ENCODE assay signal across 12 cellular contexts in genomic region chr4:40195182-40196177, GRCh38. TPM values are rescaled to one million over a fixed set of nuclear protein-coding genes. Genes with fewer than 3 reads are reported as not detected.
DNase-seq lines count a peak whose midpoint lies in the region; ATAC-seq and TF ChIP-seq lines count a peak whose summit lies in the region.
"Had no signal": no experiment of that assay in that cellular context is flagged by ENCODE, and none has a peak within 500 bp of the region (broad histone marks: within the 10 kb centered on the region; RNA-seq: fewer than 3 reads in every experiment).

No MANE protein-coding gene starts in this region.

- H2AFZ ChIP-seq in smooth muscle cell (ENCODE audit: low read depth) = peak overlapping the region; percentile 56

- CTCF ChIA-PET in RWPE1 (lab: Yijun Ruan, JAX) = interaction anchor here (0.6 to 0.7 kb wide), 3 partner anchors 19 to 79 kb away, joined by 3 to 4 read pairs (median 3); no protein-coding TSS in a partner anchor

- H3K9ac ChIP-seq in smooth muscle cell (ENCODE audit: low read depth) = no peak overlapping the region

- H3K27ac ChIP-seq in KOPT-K1 (ENCODE audit: low read depth, low read length, poor library complexity, severe bottlenecking) (peak overlapping the region; percentile 96), smooth muscle cell (ENCODE audit: low read depth) (no peak overlapping the region), RWPE1 (no peak overlapping the region)

- WGBS in smooth muscle cell (ENCODE audit: low lambda C conversion rate) = 94% methylated on average over 10 of the region's 10 CpGs

- no peaks in the 10 kb centered on the region for H3K27me3 Mint-ChIP-seq in T-helper 2 cell treated with Interferon-gamma antibody and Interleukin-4, amounts not matched to agents 5 μg/mL and 100 μg/mL, for 36 hours (ENCODE audit: low read depth)

- peaks cover 36% of the 10 kb centered on the region for H3K4me1 ChIP-seq in smooth muscle cell (ENCODE audit: low read depth)

- peak overlapping the region; percentile 97 for H3K27ac Mint-ChIP-seq in T-helper 2 cell treated with Interferon-gamma antibody and Interleukin-4, amounts not matched to agents 5 μg/mL and 100 μg/mL, for 36 hours
- H3K27ac Mint-ChIP-seq in activated naive CD4-positive, alpha-beta T cell treated with anti-CD3 and anti-CD28 coated beads, Interleukin-2, amount 50 U/mL, for 72 hours = peak overlapping the region; percentile 98 to 100

- no peak for DNase-seq in T-helper 2 cell treated with Interferon-gamma antibody and Interleukin-4, amounts not matched to agents 5 μg/mL and 100 μg/mL, for 36 hours (ENCODE audit: low spot score)
- no peak for DNase-seq in T-helper 2 cell
- no peak for DNase-seq in activated naive CD4-positive, alpha-beta T cell treated with anti-CD3 and anti-CD28 coated beads, Interleukin-2, amount 50 U/mL, for 72 hours (ENCODE audit: low spot score in 2 of 2)
- no peak for DNase-seq in smooth muscle cell (lab: John Stamatoyannopoulos, UW; ENCODE audit: unreplicated experiment)
- no peak for DNase-seq in NCI-H1092 treated with DMSO at 0.1 percent for 48 hours (lab: John Stamatoyannopoulos, UW)
- DNase-seq in NCI-H146 (lab: John Stamatoyannopoulos, UW) = no peak
- no peak for DNase-seq in RWPE1 (ENCODE audit: low spot score)
- DNase-seq: NCI-H2107 had no signal

- H3K4me3 ChIP-seq in smooth muscle cell = no peak overlapping the region

- ATAC-seq in activated naive CD4-positive, alpha-beta T cell treated with anti-CD3 and anti-CD28 coated beads, Interleukin-2, amount 50 U/mL, for 72 hours = no peak

- H4K20me1 ChIP-seq in smooth muscle cell (ENCODE audit: low read depth) = no peaks in the 10 kb centered on the region

- H3K4me3 Mint-ChIP-seq in T-helper 2 cell treated with Interferon-gamma antibody and Interleukin-4, amounts not matched to agents 5 μg/mL and 100 μg/mL, for 36 hours = peak overlapping the region; percentile 95

- peaks cover 43% of the 10 kb centered on the region for H3K36me3 Mint-ChIP-seq in T-helper 2 cell treated with Interferon-gamma antibody and Interleukin-4, amounts not matched to agents 5 μg/mL and 100 μg/mL, for 36 hours (ENCODE audit: low read depth)
- H3K36me3 Mint-ChIP-seq in activated naive CD4-positive, alpha-beta T cell treated with anti-CD3 and anti-CD28 coated beads, Interleukin-2, amount 50 U/mL, for 72 hours = peaks cover 36 to 57% of the 10 kb centered on the region in 2 donors

- peaks cover 58% of the 10 kb centered on the region for H3K4me1 Mint-ChIP-seq in T-helper 2 cell treated with Interferon-gamma antibody and Interleukin-4, amounts not matched to agents 5 μg/mL and 100 μg/mL, for 36 hours (ENCODE audit: low read depth)

- TF ChIP-seq CTCF in smooth muscle cell (IDR thresholded peaks at IDR 0.05; ENCODE audit: borderline replicate concordance, insufficient read depth, poor library complexity, severe bottlenecking) (no peak), RWPE1 (conservative IDR thresholded peaks at IDR 0.05; ENCODE audit: low read depth) (no peak)

- H3K9me3 ChIP-seq in KOPT-K1 (ENCODE audit: insufficient read depth, low read length, poor library complexity, severe bottlenecking) (no peaks in the 10 kb centered on the region), smooth muscle cell (replicated peaks; ENCODE audit: low read depth) (no peaks in the 10 kb centered on the region)
- H3K9me3 ChIP-seq: neutrophil had no signal

- POLR2A ChIA-PET in RWPE1 (lab: Yijun Ruan, JAX; ENCODE audit: low non-redundant PET) = no interaction called here

- no peaks in the 10 kb centered on the region for H3K79me2 ChIP-seq in smooth muscle cell (ENCODE audit: low read depth)

- no peaks in the 10 kb centered on the region for H3K9me3 Mint-ChIP-seq in T-helper 2 cell treated with Interferon-gamma antibody and Interleukin-4, amounts not matched to agents 5 μg/mL and 100 μg/mL, for 36 hours
- no peaks in the 10 kb centered on the region for H3K9me3 Mint-ChIP-seq in activated naive CD4-positive, alpha-beta T cell treated with anti-CD3 and anti-CD28 coated beads, Interleukin-2, amount 50 U/mL, for 72 hours

- H3F3A ChIP-seq in smooth muscle cell (ENCODE audit: low read depth) = no peaks in the 10 kb centered on the region

- no peaks in the 10 kb centered on the region for H3K27me3 ChIP-seq in smooth muscle cell (ENCODE audit: low read depth)
- H3K27me3 ChIP-seq: neutrophil had no signal

- peaks cover 20% of the 10 kb centered on the region for H3K36me3 ChIP-seq in KOPT-K1 (ENCODE audit: insufficient read depth, low read length)
- H3K36me3 ChIP-seq in smooth muscle cell (ENCODE audit: low read depth) = no peaks in the 10 kb centered on the region
- H3K36me3 ChIP-seq: neutrophil had no signal

- H3K4me2 ChIP-seq in smooth muscle cell = peak overlapping the region; percentile 46

RNA-seq across cellular contexts. Expression of gene RHOH, which starts 1.4 kb away (rescaled TPM):
- total RNA-seq in activated naive CD4-positive, alpha-beta T cell treated with anti-CD3 and anti-CD28 coated beads, Interleukin-2, amount 50 U/mL, for 72 hours = 10 to 100 TPM; 81.2 to 82.9 TPM
- total RNA-seq in smooth muscle cell = not detected in 2 replicates
- 0.46 TPM in 1 of 2 replicates, not detected in the other for polyA plus RNA-seq in smooth muscle cell
- total RNA-seq: A172, kidney epithelial cell had no signal

Comparison
In these comparisons a context has a peak if more than half of its experiments do, and no peak if none do; other contexts are left out.
1. RNA of gene RHOH, which starts 1.4 kb away (total RNA-seq): 81.2 to 82.9 TPM in activated naive CD4-positive, alpha-beta T cell treated with anti-CD3 and anti-CD28 coated beads, Interleukin-2, amount 50 U/mL, for 72 hours; not detected in smooth muscle cell; every median in the first group is over 10 times any median in the second.